Comparison of ENCODE assay signal across 10 cellular contexts in the genomic region with DNA sequence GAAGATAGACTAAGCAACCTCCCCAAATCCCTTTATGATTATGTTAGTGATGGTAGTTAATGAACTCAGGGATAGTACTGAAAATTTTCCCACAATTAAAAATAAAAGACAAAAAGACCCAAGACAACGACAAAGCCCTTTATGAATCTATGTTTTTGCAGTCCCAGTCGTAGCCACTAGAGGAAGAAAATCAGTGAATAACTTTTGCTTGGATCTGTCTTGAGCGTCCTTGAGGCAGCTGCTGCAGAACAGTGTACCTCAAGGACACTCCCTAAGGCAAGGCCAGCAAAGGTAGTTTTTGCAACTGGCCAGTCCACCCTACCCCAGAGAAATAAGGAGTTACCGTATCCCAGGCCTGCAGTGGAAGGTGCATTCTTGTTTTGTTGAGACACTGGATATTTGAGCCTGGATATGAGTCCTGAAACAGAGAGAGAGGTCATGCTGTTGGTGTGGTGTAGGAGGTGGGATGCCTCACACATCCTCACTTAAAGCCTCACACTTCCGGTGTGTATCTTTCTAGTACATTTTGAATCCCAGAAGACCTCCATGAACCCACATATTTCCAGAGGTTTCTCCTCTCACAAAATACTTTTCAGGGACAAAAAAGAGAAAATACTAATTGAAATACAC. TPM values are rescaled to one million over a fixed set of nuclear protein-coding genes. Genes with fewer than 3 reads are reported as not detected.
A peak's percentile ranks its signal among the peaks of the same experiment; 100 is the strongest.
DNase-seq lines count a peak whose midpoint lies in the region; ATAC-seq and TF ChIP-seq lines count a peak whose summit lies in the region.
"Had no signal": no experiment of that assay in that cellular context is flagged by ENCODE, and none has a peak within 500 bp of the region (broad histone marks: within the 10 kb centered on the region; RNA-seq: fewer than 3 reads in every experiment).

No MANE protein-coding gene starts in this region.

- H3K4me3 Mint-ChIP-seq in HFFc6 (peak overlapping the region; percentile 26; the same call in 1 of the 2 replicates), activated B cell treated with CpG ODN at 0.5 μM for 24 hours (no peak overlapping the region)
- no peak overlapping the region for H3K4me3 Mint-ChIP-seq in CD4-positive, alpha-beta memory T cell
- H3K4me3 Mint-ChIP-seq in CD8-positive, alpha-beta memory T cell, result no peak overlapping the region

- H3K36me3 Mint-ChIP-seq in HFFc6 (ENCODE audit: low read depth) (no peaks in the 10 kb centered on the region), activated B cell treated with CpG ODN at 0.5 μM for 24 hours (ENCODE audit: low read depth) (peaks cover 85% of the 10 kb centered on the region)
- H3K36me3 Mint-ChIP-seq in CD4-positive, alpha-beta memory T cell, result no peaks in the 10 kb centered on the region
- H3K36me3 Mint-ChIP-seq in CD8-positive, alpha-beta memory T cell, result no peaks in the 10 kb centered on the region

- H3K9me3 ChIP-seq in DND-41 (ENCODE audit: insufficient read depth, low read length, severe bottlenecking) (no peaks in the 10 kb centered on the region), mucosa of descending colon (no peaks in the 10 kb centered on the region)
- H3K9me3 ChIP-seq in CD4-positive, alpha-beta memory T cell (ENCODE audit: control insufficient read depth in 1 of 2, low read length in 2 of 2), result no peaks in the 10 kb centered on the region
- no peaks in the 10 kb centered on the region for H3K9me3 ChIP-seq in CD8-positive, alpha-beta memory T cell (ENCODE audit: low read length)

- H3K27ac Mint-ChIP-seq in HFFc6 (no peak overlapping the region), activated B cell treated with CpG ODN at 0.5 μM for 24 hours (peak overlapping the region; percentile 76)
- no peak overlapping the region for H3K27ac Mint-ChIP-seq in CD4-positive, alpha-beta memory T cell
- no peak overlapping the region for H3K27ac Mint-ChIP-seq in CD8-positive, alpha-beta memory T cell

- H3K27me3 Mint-ChIP-seq in HFFc6 (ENCODE audit: insufficient read depth) (peaks cover 7% of the 10 kb centered on the region; the same call in 1 of the 2 replicates), activated B cell treated with CpG ODN at 0.5 μM for 24 hours (no peaks in the 10 kb centered on the region)
- no peaks in the 10 kb centered on the region for H3K27me3 Mint-ChIP-seq in CD4-positive, alpha-beta memory T cell
- peaks cover 13 to 16% of the 10 kb centered on the region in 2 donors for H3K27me3 Mint-ChIP-seq in CD8-positive, alpha-beta memory T cell

- no peaks in the 10 kb centered on the region for H3K27me3 ChIP-seq in DND-41 (ENCODE audit: insufficient read depth, low read length, poor library complexity)
- no peaks in the 10 kb centered on the region for H3K27me3 ChIP-seq in CD4-positive, alpha-beta memory T cell (ENCODE audit: insufficient read depth, low read length)
- no peaks in the 10 kb centered on the region for H3K27me3 ChIP-seq in CD8-positive, alpha-beta memory T cell (ENCODE audit: insufficient read depth, low read length, poor library complexity, severe bottlenecking)

- no peaks in the 10 kb centered on the region for H3K79me2 ChIP-seq in DND-41 (ENCODE audit: insufficient read depth, low read length)

- POLR2A ChIA-PET in activated B cell treated with CpG ODN at 0.5 μM for 24 hours (lab: Charles Lee), result interaction anchor here (1.4 to 1.9 kb wide), 3 partner anchors 8 to 33 kb away, joined by 5 to 8 read pairs (median 7); partner anchors contain the start of genes RPL36A and TIMM8A
- POLR2A ChIA-PET in CD4-positive, alpha-beta memory T cell (lab: Charles Lee; ENCODE audit: partially characterized antibody), result no interaction called here
- POLR2A ChIA-PET in CD8-positive, alpha-beta memory T cell (lab: Charles Lee), result no interaction called here

- intact Hi-C loops in activated B cell treated with CpG ODN at 0.5 μM for 24 hours (cut with micrococcal nuclease) (no loop called here), mucosa of descending colon (cut with DNase I, micrococcal nuclease) (no loop called here)
- intact Hi-C loops in CD4-positive, alpha-beta memory T cell (cut with micrococcal nuclease), result no loop called here

- H4K20me1 ChIP-seq in DND-41 (ENCODE audit: insufficient read depth, low read length), result no peaks in the 10 kb centered on the region

- H3K27ac ChIP-seq in DND-41 (ENCODE audit: low read length), result no peak overlapping the region
- H3K27ac ChIP-seq in CD4-positive, alpha-beta memory T cell (ENCODE audit: low read depth, low read length), result no peak overlapping the region
- no peak overlapping the region for H3K27ac ChIP-seq in CD8-positive, alpha-beta memory T cell (ENCODE audit: low read depth, low read length)

- TF ChIP-seq CTCF in DND-41 (IDR thresholded peaks at IDR 0.05; ENCODE audit: borderline replicate concordance, extremely low read depth, low read length, poor library complexity, severe bottlenecking), result peak; percentile 36
- peak; percentile 65 for TF ChIP-seq CTCF in HFFc6 (IDR thresholded peaks at IDR 0.05)
- no peak for TF ChIP-seq CTCF in activated B cell treated with CpG ODN at 0.5 μM for 24 hours (IDR thresholded peaks at IDR 0.05)
- TF ChIP-seq CTCF in mucosa of descending colon (IDR thresholded peaks at IDR 0.05), result no peak

- CTCF ChIA-PET in activated B cell treated with CpG ODN at 0.5 μM for 24 hours (lab: Charles Lee), result interaction anchor here (2.5 kb wide), 1 partner anchor 33 kb away, joined by 9 read pairs; the partner anchor contains the start of gene RPL36A
- CTCF ChIA-PET in CD4-positive, alpha-beta memory T cell (lab: Charles Lee; ENCODE audit: partially characterized antibody), result no interaction called here
- CTCF ChIA-PET in CD8-positive, alpha-beta memory T cell (lab: Charles Lee), result no interaction called here

- H2AFZ ChIP-seq in DND-41 (ENCODE audit: low read depth, low read length), result no peak overlapping the region

- no peak overlapping the region for H3K9ac ChIP-seq in DND-41 (ENCODE audit: low read depth, low read length)

- H3K4me1 ChIP-seq in DND-41 (ENCODE audit: insufficient read depth, low read length) (no peaks in the 10 kb centered on the region), mucosa of descending colon (ENCODE audit: low read depth) (no peaks in the 10 kb centered on the region)
- no peaks in the 10 kb centered on the region for H3K4me1 ChIP-seq in CD4-positive, alpha-beta memory T cell (ENCODE audit: insufficient read depth, low read length)
- H3K4me1 ChIP-seq in CD8-positive, alpha-beta memory T cell (ENCODE audit: insufficient read depth, low read length), result no peaks in the 10 kb centered on the region

- no peak overlapping the region for H3K4me2 ChIP-seq in DND-41 (ENCODE audit: insufficient read depth, low read length)

- H3K36me3 ChIP-seq in DND-41 (ENCODE audit: insufficient read depth, low read length), result no peaks in the 10 kb centered on the region
- no peaks in the 10 kb centered on the region for H3K36me3 ChIP-seq in mucosa of descending colon (ENCODE audit: low read depth)
- no peaks in the 10 kb centered on the region for H3K36me3 ChIP-seq in CD4-positive, alpha-beta memory T cell (ENCODE audit: insufficient read depth, low read length)
- no peaks in the 10 kb centered on the region for H3K36me3 ChIP-seq in CD8-positive, alpha-beta memory T cell (ENCODE audit: insufficient read depth, low read length)

- H3K4me1 Mint-ChIP-seq in HFFc6 (ENCODE audit: low read depth), result peaks cover 22% of the 10 kb centered on the region
- peaks cover 26% of the 10 kb centered on the region for H3K4me1 Mint-ChIP-seq in activated B cell treated with CpG ODN at 0.5 μM for 24 hours
- peaks cover 0 to 2% (median under 1%) of the 10 kb centered on the region in 4 donors for H3K4me1 Mint-ChIP-seq in CD4-positive, alpha-beta memory T cell
- H3K4me1 Mint-ChIP-seq in CD8-positive, alpha-beta memory T cell, result no peaks in the 10 kb centered on the region

- peak; percentile 53; the same call in 2 of the 3 replicates for ATAC-seq in DND-41 (ENCODE audit: insufficient read depth, low read depth)
- ATAC-seq in activated B cell treated with CpG ODN at 0.5 μM for 24 hours (ENCODE audit: low read depth), result no peak
- ATAC-seq in mucosa of descending colon, result peak; percentile 47

- H3K9me3 Mint-ChIP-seq in HFFc6 (no peaks in the 10 kb centered on the region), activated B cell treated with CpG ODN at 0.5 μM for 24 hours (no peaks in the 10 kb centered on the region)
- H3K9me3 Mint-ChIP-seq in CD4-positive, alpha-beta memory T cell, result no peaks in the 10 kb centered on the region
- no peaks in the 10 kb centered on the region for H3K9me3 Mint-ChIP-seq in CD8-positive, alpha-beta memory T cell

- DNase-seq in DND-41, result no peak
- DNase-seq in HFFc6, result peak; percentile 20
- DNase-seq in activated B cell treated with CpG ODN at 0.5 μM for 24 hours, result no peak
- DNase-seq in mucosa of descending colon, result peak in 1 of 3 donors; percentile 16
- DNase-seq in CD4-positive, alpha-beta memory T cell, result no peak
- DNase-seq in cerebellar cortex (ENCODE audit: low spot score), result no peak
- DNase-seq in CD8-positive, alpha-beta memory T cell, result no peak
- no peak for DNase-seq in germinal center (ENCODE audit: low spot score)
- DNase-seq: effector CD8-positive, alpha-beta T cell; NCI-H510A had no signal

- H3K4me3 ChIP-seq in DND-41 (ENCODE audit: low read depth in 1 of 2, low read length in 2 of 2) (no peak overlapping the region), mucosa of descending colon (no peak overlapping the region)
- no peak overlapping the region for H3K4me3 ChIP-seq in CD4-positive, alpha-beta memory T cell (ENCODE audit: low read length in 2 of 2)
- no peak overlapping the region for H3K4me3 ChIP-seq in CD8-positive, alpha-beta memory T cell (ENCODE audit: low read length)

RNA-seq across cellular contexts. Expression of gene TIMM8A, which starts 8.7 kb away (rescaled TPM):
- total RNA-seq in HFFc6 (2021; fragmentation: NEBNext Ultra II Directional; extraction: Animal tissue kit (Norgen Biotek cat#: 25700)), result 10 to 100 TPM; 15.2 to 23.8 (median 19.7) TPM
- total RNA-seq in activated B cell treated with CpG ODN at 0.5 μM for 24 hours (16.8 and 17.1 TPM in 2 replicates), mucosa of descending colon (10 to 100 TPM; 13.6 to 17.7 (median 13.9) TPM)
- total RNA-seq in CD4-positive, alpha-beta memory T cell, result 10 to 100 TPM; 12.0 to 13.3 TPM
- 10 to 100 TPM in 1 of 2 donors, 1 to 10 TPM in 1; 8.8 to 10.5 TPM for polyA plus RNA-seq in CD4-positive, alpha-beta memory T cell
- 10 to 100 TPM; 40.1 to 43.3 TPM for total RNA-seq in CD8-positive, alpha-beta memory T cell
- 11.8 TPM for polyA plus RNA-seq in CD8-positive, alpha-beta memory T cell

RNA-seq across cellular contexts. Expression of gene BTK, which starts 28.7 kb away (rescaled TPM):
- total RNA-seq in HFFc6 (2021; fragmentation: NEBNext Ultra II Directional; extraction: Animal tissue kit (Norgen Biotek cat#: 25700)), result not detected
- total RNA-seq in activated B cell treated with CpG ODN at 0.5 μM for 24 hours, result 193 and 219 TPM in 2 replicates
- 1 to 10 TPM; 1.8 to 5.6 (median 5.0) TPM for total RNA-seq in mucosa of descending colon
- 1 to 10 TPM; 1.6 to 1.9 TPM for total RNA-seq in CD4-positive, alpha-beta memory T cell
- 1 to 10 TPM in 1 of 2 donors, not detected in 1; 1.1 TPM for polyA plus RNA-seq in CD4-positive, alpha-beta memory T cell
- total RNA-seq in CD8-positive, alpha-beta memory T cell, result under 1 TPM; 0.48 to 0.60 TPM
- polyA plus RNA-seq in CD8-positive, alpha-beta memory T cell, result not detected

RNA-seq across cellular contexts. Expression of gene RPL36A, which starts 33.5 kb away (rescaled TPM):
- total RNA-seq in HFFc6 (2021; fragmentation: NEBNext Ultra II Directional; extraction: Animal tissue kit (Norgen Biotek cat#: 25700)), result 100 to 1,000 TPM; 127 to 361 (median 160) TPM
- total RNA-seq in activated B cell treated with CpG ODN at 0.5 μM for 24 hours (234 and 287 TPM in 2 replicates), mucosa of descending colon (100 to 1,000 TPM; 125 to 181 (median 167) TPM)
- 100 to 1,000 TPM; 380 to 428 TPM for total RNA-seq in CD4-positive, alpha-beta memory T cell
- 1,000 to 10,000 TPM; 2,296 to 2,724 TPM for polyA plus RNA-seq in CD4-positive, alpha-beta memory T cell
- 100 to 1,000 TPM; 332 to 416 TPM for total RNA-seq in CD8-positive, alpha-beta memory T cell
- 2,098 TPM for polyA plus RNA-seq in CD8-positive, alpha-beta memory T cell

RNA-seq across cellular contexts. Expression of gene GLA, which starts 50.4 kb away (rescaled TPM):
- total RNA-seq in HFFc6 (2021; fragmentation: NEBNext Ultra II Directional; extraction: Animal tissue kit (Norgen Biotek cat#: 25700)), result 10 to 100 TPM; 40.3 to 65.8 (median 45.0) TPM
- total RNA-seq in activated B cell treated with CpG ODN at 0.5 μM for 24 hours, result 32.0 and 32.2 TPM in 2 replicates
- total RNA-seq in mucosa of descending colon, result 10 to 100 TPM; 17.7 to 26.9 (median 21.1) TPM
- 10 to 100 TPM; 13.1 TPM for total RNA-seq in CD4-positive, alpha-beta memory T cell
- polyA plus RNA-seq in CD4-positive, alpha-beta memory T cell, result 10 to 100 TPM in 1 of 2 donors, 1 to 10 TPM in 1; 9.6 to 16.1 TPM
- 10 to 100 TPM; 43.3 to 44.2 TPM for total RNA-seq in CD8-positive, alpha-beta memory T cell
- polyA plus RNA-seq in CD8-positive, alpha-beta memory T cell, result 17.0 TPM

RNA-seq across cellular contexts. Expression of gene HNRNPH2, which starts 50.7 kb away (rescaled TPM):
- 10 to 100 TPM; 60.5 to 74.5 (median 68.1) TPM for total RNA-seq in HFFc6 (2021; fragmentation: NEBNext Ultra II Directional; extraction: Animal tissue kit (Norgen Biotek cat#: 25700))
- total RNA-seq in activated B cell treated with CpG ODN at 0.5 μM for 24 hours (70.5 and 76.9 TPM in 2 replicates), mucosa of descending colon (10 to 100 TPM; 43.6 to 65.0 (median 60.7) TPM)
- 10 to 100 TPM; 40.1 to 40.9 TPM for total RNA-seq in CD4-positive, alpha-beta memory T cell
- polyA plus RNA-seq in CD4-positive, alpha-beta memory T cell, result 100 to 1,000 TPM in 1 of 2 donors, 10 to 100 TPM in 1; 86.1 to 105 TPM
- total RNA-seq in CD8-positive, alpha-beta memory T cell, result 10 to 100 TPM; 21.3 to 22.0 TPM
- polyA plus RNA-seq in CD8-positive, alpha-beta memory T cell, result 78.7 TPM

Comparison
In these comparisons a context has a peak if more than half of its experiments do, and no peak if none do; other contexts are left out.
1. CTCF ChIP-seq: peak in DND-41 (single experiment) and HFFc6 (single experiment); none in activated B cell treated with CpG ODN at 0.5 μM for 24 hours (single experiment) and mucosa of descending colon (single experiment).
2. RNA of gene BTK, which starts 28.7 kb away (total RNA-seq): 193 to 219 TPM in activated B cell treated with CpG ODN at 0.5 μM for 24 hours; 1.8 to 5.6 TPM in mucosa of descending colon, 1.6 to 1.9 TPM in CD4-positive, alpha-beta memory T cell, 0.48 to 0.60 TPM in CD8-positive, alpha-beta memory T cell and not detected in HFFc6; every median in the first group is over 10 times any median in the second.